1 cellular context compared by ENCODE assay signal in the genomic region with DNA sequence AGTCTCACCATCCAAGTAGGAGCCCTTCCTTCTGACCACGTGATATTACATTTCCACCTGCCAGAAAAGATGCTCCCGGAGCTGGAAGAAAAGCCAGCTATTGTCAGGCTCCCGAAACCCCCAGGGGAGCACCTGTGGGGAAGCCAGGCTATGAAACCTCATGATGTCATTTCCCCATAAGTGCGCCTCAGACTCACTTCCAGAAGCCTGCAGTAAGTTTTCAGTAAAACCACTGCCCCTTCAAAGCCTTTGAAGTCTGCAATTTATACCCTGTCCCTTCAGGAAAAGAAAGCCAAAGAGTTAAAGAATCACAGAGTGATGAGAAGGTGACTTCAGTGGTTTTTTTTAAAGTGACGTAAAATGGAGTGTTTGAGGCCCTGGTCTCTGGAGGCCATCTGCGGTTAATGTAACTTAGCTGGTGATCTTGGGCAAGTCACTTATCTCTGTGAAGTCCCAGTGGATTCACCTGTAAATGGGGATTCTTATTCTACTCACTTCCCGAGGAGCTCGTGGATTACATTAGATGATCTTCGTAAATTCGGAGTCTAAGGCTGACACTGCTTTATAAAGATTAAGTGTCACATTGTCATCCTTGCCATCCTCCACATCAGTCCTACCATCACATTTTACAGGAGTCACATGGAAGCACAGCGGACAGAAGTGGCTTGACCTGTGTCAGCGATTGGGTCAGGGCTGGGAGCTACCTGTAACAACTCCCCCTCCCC.
TF ChIP-seq lines count a peak whose summit lies in the region.

No MANE protein-coding gene starts in this region.

TF ChIP-seq in H1, 55 proteins besides CTCF, POLR2A, EP300 and RAD21:
- TF ChIP-seq CTBP2 (IDR thresholded peaks at IDR 0.05; ENCODE audit: borderline replicate concordance, insufficient read depth, insufficient read length, low read length) (no peak), ASH2L (IDR thresholded peaks at IDR 0.05; ENCODE audit: low read length) (peak; percentile 3), MAX (IDR thresholded peaks at IDR 0.05) (peak; percentile 35; the same call in 1 of the 2 replicates)
